ENCODE assay signal across 33 cellular contexts in the genomic region with DNA sequence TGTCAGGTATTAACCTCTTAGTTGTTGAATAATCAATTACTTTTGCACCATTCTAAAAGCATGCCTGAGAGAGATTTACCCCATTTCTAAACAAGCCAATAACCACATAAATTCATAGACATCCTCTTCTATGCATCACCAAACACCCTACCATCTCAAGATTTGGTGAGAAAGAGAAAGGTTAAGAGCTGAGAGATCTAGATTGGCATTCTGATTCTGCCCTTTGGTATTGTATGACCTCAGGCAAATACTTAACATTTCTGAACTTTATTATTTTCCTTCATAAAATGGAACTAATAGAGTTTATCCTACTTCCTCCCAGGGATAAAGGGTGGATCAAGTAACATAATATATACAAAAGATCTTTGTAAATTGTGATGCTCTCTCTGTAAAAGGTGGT.
"Had no signal": no experiment of that assay in that cellular context is flagged by ENCODE, and none has a peak within 500 bp of the region (broad histone marks: within the 10 kb centered on the region; RNA-seq: fewer than 3 reads in every experiment).

No MANE protein-coding gene starts in this region.

- H3K27ac Mint-ChIP-seq: activated B cell treated with CpG ODN at 0.5 μM for 24 hours; activated CD4-positive, alpha-beta memory T cell treated with anti-CD3 and anti-CD28 coated beads for 36 hours; activated CD4-positive, alpha-beta T cell treated with anti-CD3 and anti-CD28 coated beads, Interleukin-2, amount 10 ng/mL, durations not matched to agents 24 days and 14 days; activated CD8-positive, alpha-beta memory T cell treated with anti-CD3 and anti-CD28 coated beads, Interleukin-2, amount 10 ng/mL, durations not matched to agents 7 days and 5 days; activated CD8-positive, alpha-beta T cell treated with anti-CD3 and anti-CD28 coated beads, Interleukin-2, amount 10 ng/mL, durations not matched to agents 7 days and 5 days; activated naive CD4-positive, alpha-beta T cell treated with anti-CD3 and anti-CD28 coated beads, Interleukin-2, amount 10 ng/mL, durations not matched to agents 7 days and 5 days; activated naive CD4-positive, alpha-beta T cell treated with anti-CD3 and anti-CD28 coated beads, Interleukin-2, amount 50 U/mL, for 24 hours; activated naive CD8-positive, alpha-beta T cell; activated naive CD8-positive, alpha-beta T cell treated with anti-CD3 and anti-CD28 coated beads, Interleukin-2, amount 10 ng/mL, durations not matched to agents 7 days and 5 days; activated naive CD8-positive, alpha-beta T cell treated with anti-CD3 and anti-CD28 coated beads, Interleukin-2, amount 50 U/mL, for 24 hours; activated T-cell treated with anti-CD3 and anti-CD28 coated beads, Interleukin-2, amount 50 U/mL, for 24 hours; activated T-helper 2 cell treated with anti-CD3 and anti-CD28 coated beads, Interferon-gamma antibody, Interleukin-2, Interleukin-4, amounts not matched to agents 10 μg/mL and 5 μg/mL and 100 μg/mL, durations not matched to agents 14 hours and 24 hours and 36 hours; T-helper 1 cell treated with Interleukin-12 subunit alpha and Interleukin-12 subunit beta and Interleukin-4 antibody, amounts not matched to agents 30 μg/mL and 1 μg/mL, for 36 hours; T-helper 2 cell treated with Interferon-gamma antibody and Interleukin-4, amounts not matched to agents 5 μg/mL and 100 μg/mL, for 36 hours had no signal

- H3K9me3 Mint-ChIP-seq: activated B cell treated with CpG ODN at 0.5 μM for 24 hours; activated CD4-positive, alpha-beta memory T cell treated with anti-CD3 and anti-CD28 coated beads for 36 hours; activated CD4-positive, alpha-beta T cell treated with anti-CD3 and anti-CD28 coated beads, Interleukin-2, amount 10 ng/mL, durations not matched to agents 24 days and 14 days; activated naive CD4-positive, alpha-beta T cell treated with anti-CD3 and anti-CD28 coated beads, Interleukin-2, amount 50 U/mL, for 24 hours; activated T-cell treated with anti-CD3 and anti-CD28 coated beads, Interleukin-2, amount 50 U/mL, for 24 hours; activated T-helper 2 cell treated with anti-CD3 and anti-CD28 coated beads, Interferon-gamma antibody, Interleukin-2, Interleukin-4, amounts not matched to agents 10 μg/mL and 5 μg/mL and 100 μg/mL, durations not matched to agents 14 hours and 24 hours and 36 hours; T-helper 1 cell treated with Interleukin-12 subunit alpha and Interleukin-12 subunit beta and Interleukin-4 antibody, amounts not matched to agents 30 μg/mL and 1 μg/mL, for 36 hours; T-helper 2 cell treated with Interferon-gamma antibody and Interleukin-4, amounts not matched to agents 5 μg/mL and 100 μg/mL, for 36 hours had no signal

- H3K27me3 Mint-ChIP-seq: activated B cell treated with CpG ODN at 0.5 μM for 24 hours; activated CD4-positive, alpha-beta memory T cell treated with anti-CD3 and anti-CD28 coated beads for 36 hours; activated CD4-positive, alpha-beta T cell treated with anti-CD3 and anti-CD28 coated beads, Interleukin-2, amount 10 ng/mL, durations not matched to agents 24 days and 14 days; activated CD8-positive, alpha-beta memory T cell treated with anti-CD3 and anti-CD28 coated beads, Interleukin-2, amount 10 ng/mL, durations not matched to agents 7 days and 5 days; activated naive CD4-positive, alpha-beta T cell treated with anti-CD3 and anti-CD28 coated beads, Interleukin-2, amount 10 ng/mL, durations not matched to agents 7 days and 5 days; activated naive CD4-positive, alpha-beta T cell treated with anti-CD3 and anti-CD28 coated beads, Interleukin-2, amount 50 U/mL, for 24 hours; activated naive CD8-positive, alpha-beta T cell; activated naive CD8-positive, alpha-beta T cell treated with anti-CD3 and anti-CD28 coated beads, Interleukin-2, amount 50 U/mL, for 24 hours; activated T-cell treated with anti-CD3 and anti-CD28 coated beads, Interleukin-2, amount 50 U/mL, for 24 hours had no signal

- H3K9me3 ChIP-seq: body of pancreas, breast epithelium had no signal

- H3K36me3 Mint-ChIP-seq: activated CD4-positive, alpha-beta memory T cell treated with anti-CD3 and anti-CD28 coated beads for 36 hours; activated CD8-positive, alpha-beta memory T cell treated with anti-CD3 and anti-CD28 coated beads, Interleukin-2, amount 10 ng/mL, durations not matched to agents 7 days and 5 days; activated naive CD4-positive, alpha-beta T cell treated with anti-CD3 and anti-CD28 coated beads, Interleukin-2, amount 10 ng/mL, durations not matched to agents 7 days and 5 days; activated naive CD4-positive, alpha-beta T cell treated with anti-CD3 and anti-CD28 coated beads, Interleukin-2, amount 50 U/mL, for 24 hours; activated naive CD8-positive, alpha-beta T cell; activated naive CD8-positive, alpha-beta T cell treated with anti-CD3 and anti-CD28 coated beads, Interleukin-2, amount 10 ng/mL, durations not matched to agents 7 days and 5 days had no signal

- H3K4me1 ChIP-seq: body of pancreas, breast epithelium had no signal

- H3K36me3 ChIP-seq: brain microvascular endothelial cell, breast epithelium had no signal

- DNase-seq: activated B cell treated with CpG ODN at 0.5 μM for 24 hours; activated CD4-positive, alpha-beta memory T cell treated with anti-CD3 and anti-CD28 coated beads for 36 hours; activated CD4-positive, alpha-beta T cell treated with anti-CD3 and anti-CD28 coated beads for 4 hours; activated CD4-positive, alpha-beta T cell treated with anti-CD3 and anti-CD28 coated beads, Interleukin-2, amount 10 ng/mL, durations not matched to agents 24 days and 14 days; activated CD4-positive, alpha-beta T cell treated with anti-CD3 and anti-CD28 coated beads, Interleukin-2, amount 50 U/mL, for 1 hour; activated CD4-positive, alpha-beta T cell treated with anti-CD3 and anti-CD28 coated beads, Interleukin-2, amount 50 U/mL, for 4 hours; activated CD4-positive, CD25-positive, alpha-beta regulatory T cell treated with anti-CD3 and anti-CD28 coated beads, Interleukin-2, amount 50 U/mL, for 72 hours; activated CD8-positive, alpha-beta memory T cell treated with anti-CD3 and anti-CD28 coated beads for 24 hours; activated CD8-positive, alpha-beta memory T cell treated with anti-CD3 and anti-CD28 coated beads, Interleukin-2, amount 10 ng/mL, durations not matched to agents 7 days and 5 days; activated CD8-positive, alpha-beta memory T cell treated with anti-CD3 and anti-CD28 coated beads, Interleukin-2, amount 50 U/mL, for 48 hours; activated CD8-positive, alpha-beta T cell treated with anti-CD3 and anti-CD28 coated beads, Interleukin-2, amount 10 ng/mL, durations not matched to agents 7 days and 5 days; activated effector memory CD4-positive, alpha-beta T cell treated with Interleukin-2 at 50 U/mL for 16 hours; activated gamma-delta T cell; activated naive CD4-positive, alpha-beta T cell treated with anti-CD3 and anti-CD28 coated beads, Interleukin-2, amount 10 ng/mL, durations not matched to agents 7 days and 5 days; activated naive CD4-positive, alpha-beta T cell treated with Interleukin-2 at 50 U/mL for 16 hours; activated naive CD8-positive, alpha-beta T cell treated with anti-CD3 and anti-CD28 coated beads, Interleukin-2, amount 10 ng/mL, durations not matched to agents 7 days and 5 days; activated naive CD8-positive, alpha-beta T cell treated with anti-CD3 and anti-CD28 coated beads, Interleukin-2, amount 50 U/mL, for 24 hours; activated T-cell treated with anti-CD3 and anti-CD28 coated beads, Interleukin-2, amount 50 U/mL, for 24 hours; activated T-cell treated with anti-CD3 and anti-CD28 coated beads, Interleukin-2, amount 50 U/mL, for 48 hours; amniotic stem cell; aorta; body of pancreas; brain microvascular endothelial cell; central memory CD4-positive, alpha-beta T cell; T-helper 2 cell; T-helper 9 cell had no signal

- H3K4me3 Mint-ChIP-seq: activated B cell treated with CpG ODN at 0.5 μM for 24 hours; activated CD4-positive, alpha-beta memory T cell treated with anti-CD3 and anti-CD28 coated beads for 36 hours; activated CD4-positive, alpha-beta T cell treated with anti-CD3 and anti-CD28 coated beads, Interleukin-2, amount 10 ng/mL, durations not matched to agents 24 days and 14 days; activated CD8-positive, alpha-beta memory T cell treated with anti-CD3 and anti-CD28 coated beads, Interleukin-2, amount 10 ng/mL, durations not matched to agents 7 days and 5 days; activated CD8-positive, alpha-beta T cell treated with anti-CD3 and anti-CD28 coated beads, Interleukin-2, amount 10 ng/mL, durations not matched to agents 7 days and 5 days; activated naive CD4-positive, alpha-beta T cell treated with anti-CD3 and anti-CD28 coated beads, Interleukin-2, amount 10 ng/mL, durations not matched to agents 7 days and 5 days; activated naive CD4-positive, alpha-beta T cell treated with anti-CD3 and anti-CD28 coated beads, Interleukin-2, amount 50 U/mL, for 24 hours; activated naive CD8-positive, alpha-beta T cell; activated naive CD8-positive, alpha-beta T cell treated with anti-CD3 and anti-CD28 coated beads, Interleukin-2, amount 10 ng/mL, durations not matched to agents 7 days and 5 days; activated naive CD8-positive, alpha-beta T cell treated with anti-CD3 and anti-CD28 coated beads, Interleukin-2, amount 50 U/mL, for 24 hours; activated T-cell treated with anti-CD3 and anti-CD28 coated beads, Interleukin-2, amount 50 U/mL, for 24 hours; T-helper 1 cell treated with Interleukin-12 subunit alpha and Interleukin-12 subunit beta and Interleukin-4 antibody, amounts not matched to agents 30 μg/mL and 1 μg/mL, for 36 hours; T-helper 2 cell treated with Interferon-gamma antibody and Interleukin-4, amounts not matched to agents 5 μg/mL and 100 μg/mL, for 36 hours had no signal

- H3K4me3 ChIP-seq: body of pancreas, breast epithelium had no signal

- H3K27ac ChIP-seq: body of pancreas, brain microvascular endothelial cell, breast epithelium, VCaP had no signal

- ATAC-seq: activated CD8-positive, alpha-beta memory T cell treated with anti-CD3 and anti-CD28 coated beads, Interleukin-2, amount 10 ng/mL, durations not matched to agents 7 days and 5 days; activated CD8-positive, alpha-beta T cell treated with anti-CD3 and anti-CD28 coated beads, Interleukin-2, amount 10 ng/mL, durations not matched to agents 7 days and 5 days; activated naive CD8-positive, alpha-beta T cell treated with anti-CD3 and anti-CD28 coated beads, Interleukin-2, amount 50 U/mL, for 24 hours; body of pancreas had no signal

- H3K4me1 Mint-ChIP-seq: activated B cell treated with CpG ODN at 0.5 μM for 24 hours; activated CD4-positive, alpha-beta T cell treated with anti-CD3 and anti-CD28 coated beads, Interleukin-2, amount 10 ng/mL, durations not matched to agents 24 days and 14 days; activated CD8-positive, alpha-beta memory T cell treated with anti-CD3 and anti-CD28 coated beads, Interleukin-2, amount 10 ng/mL, durations not matched to agents 7 days and 5 days; activated naive CD4-positive, alpha-beta T cell treated with anti-CD3 and anti-CD28 coated beads, Interleukin-2, amount 10 ng/mL, durations not matched to agents 7 days and 5 days; activated naive CD4-positive, alpha-beta T cell treated with anti-CD3 and anti-CD28 coated beads, Interleukin-2, amount 50 U/mL, for 24 hours; activated naive CD8-positive, alpha-beta T cell treated with anti-CD3 and anti-CD28 coated beads, Interleukin-2, amount 10 ng/mL, durations not matched to agents 7 days and 5 days; activated naive CD8-positive, alpha-beta T cell treated with anti-CD3 and anti-CD28 coated beads, Interleukin-2, amount 50 U/mL, for 24 hours had no signal
